Comparison of ENCODE assay signal across 12 cellular contexts in the genomic region with DNA sequence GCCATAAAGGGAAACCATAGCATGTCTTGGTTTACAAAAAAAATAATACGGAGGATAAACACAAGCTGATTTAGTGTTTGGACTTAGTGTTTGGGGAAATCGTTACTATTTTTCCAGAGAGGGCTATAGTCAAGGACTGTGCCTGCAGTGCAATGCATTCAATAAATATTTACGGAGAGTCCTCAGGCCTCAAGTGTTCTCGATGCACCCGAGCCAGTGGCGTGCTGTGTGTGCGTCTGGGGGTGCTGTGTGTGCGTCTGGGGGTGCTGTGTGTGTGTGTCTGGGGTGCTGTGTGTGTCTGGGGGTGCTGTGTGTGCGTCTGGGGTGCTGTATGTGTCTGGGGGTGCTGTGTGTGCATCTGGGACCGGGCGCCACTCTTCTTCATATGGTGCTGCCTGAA.
DNase-seq lines count a peak whose midpoint lies in the region; ATAC-seq, FAIRE-seq and TF ChIP-seq lines count a peak whose summit lies in the region.
"Had no signal": no experiment of that assay in that cellular context is flagged by ENCODE, and none has a peak within 500 bp of the region (broad histone marks: within the 10 kb centered on the region; RNA-seq: fewer than 3 reads in every experiment).

No MANE protein-coding gene starts in this region.

- TF ChIP-seq POLR2A in HepG2 (IDR thresholded peaks at IDR 0.05; ENCODE audit: insufficient read depth in 1 of 2, low read depth in 2 of 2, low read length in 2 of 2) (no peak), right lobe of liver (IDR thresholded peaks at IDR 0.05) (no peak)

- DNase-seq in HepG2 (ENCODE audit: low spot score) (no peak), right lobe of liver (no peak), hepatocyte (ENCODE audit: low spot score) (no peak), occipital lobe (lab: John Stamatoyannopoulos, UW) (no peak)
- DNase-seq in activated CD4-positive, alpha-beta T cell treated with anti-CD3 and anti-CD28 coated beads, Interleukin-2, amount 50 U/mL, for 1 hour = no peak
- DNase-seq: NCI-H2171 treated with DMSO at 0.1 percent for 48 hours had no signal

- no peak for TF ChIP-seq CTCF in HepG2 (CRISPR knock-in tag; IDR thresholded peaks at IDR 0.05)
- no peak for TF ChIP-seq CTCF in right lobe of liver (IDR thresholded peaks at IDR 0.05)
- TF ChIP-seq CTCF in OCI-LY3 (IDR thresholded peaks at IDR 0.05; ENCODE audit: low read depth, low read length) = no peak
- TF ChIP-seq CTCF in hepatocyte (IDR thresholded peaks at IDR 0.05; ENCODE audit: poor library complexity) = no peak

- intact Hi-C loops in HepG2 (cut with micrococcal nuclease; ENCODE audit: unreplicated experiment) = no loop called here
- intact Hi-C loops in right lobe of liver (cut with DNase I) = loop anchor here in 1 of 2 donors (10.0 kb wide), 2 partner anchors 68 to 358 kb away; no protein-coding TSS in a partner anchor

- H3K4me1 ChIP-seq in HepG2 (ENCODE audit: insufficient read depth, low read length) (peaks cover 29% of the 10 kb centered on the region), right lobe of liver (no peaks in the 10 kb centered on the region), OCI-LY3 (ENCODE audit: low read length) (peaks cover 62% of the 10 kb centered on the region), hepatocyte (ENCODE audit: insufficient read depth) (no peaks in the 10 kb centered on the region)

- POLR2A ChIA-PET in HepG2 (lab: Yijun Ruan, JAX) = interaction anchor here (0.6 to 0.9 kb wide), 3 partner anchors 10 to 363 kb away, joined by 3 to 4 read pairs (median 3); a partner anchor contains a TSS

- H3K79me2 ChIP-seq in HepG2 (ENCODE audit: insufficient read depth, low read length) = no peaks in the 10 kb centered on the region
- no peaks in the 10 kb centered on the region for H3K79me2 ChIP-seq in OCI-LY3 (ENCODE audit: low read length)
- no peaks in the 10 kb centered on the region for H3K79me2 ChIP-seq in hepatocyte

- peak overlapping the region; percentile 79 for H3K4me2 ChIP-seq in HepG2 (ENCODE audit: low read depth, low read length)
- H3K4me2 ChIP-seq in OCI-LY3 (ENCODE audit: low read length) = peak overlapping the region; percentile 89
- no peak overlapping the region for H3K4me2 ChIP-seq in hepatocyte

- no peak overlapping the region for H2AFZ ChIP-seq in HepG2 (ENCODE audit: low read length)
- H2AFZ ChIP-seq in OCI-LY3 (ENCODE audit: low read depth, low read length) = no peak overlapping the region
- H2AFZ ChIP-seq in hepatocyte = no peak overlapping the region

- BruUV-seq in HepG2 (replicated peaks; lab: Mats Ljungman, UMichigan) = no TSS peak

- H3K27ac ChIP-seq in HepG2 (ENCODE audit: extremely low read length, insufficient read depth, low read length) (no peak overlapping the region), right lobe of liver (no peak overlapping the region), OCI-LY3 (ENCODE audit: low read length) (peak overlapping the region; percentile 88), hepatocyte (peak overlapping the region; percentile 80)
- H3K27ac ChIP-seq: RWPE1 had no signal

- H3K4me3 ChIP-seq in HepG2 (replicated peaks in 1 of 3; ENCODE audit: insufficient read depth in 1 of 3, low read depth in 2 of 3, low read length in 3 of 3) (peak overlapping the region; percentile 22 to 61 (median 40)), right lobe of liver (no peak overlapping the region), OCI-LY3 (ENCODE audit: low read length) (peak overlapping the region; percentile 72), hepatocyte (no peak overlapping the region)

- no peak for FAIRE-seq in HepG2 (lab: Jason Lieb, UNC)
- FAIRE-seq: endothelial cell of umbilical vein, H54 had no signal

- 9% methylated on average over 6 of the region's 11 CpGs for WGBS in HepG2 (ENCODE audit: low lambda C conversion rate)
- WGBS in right lobe of liver (ENCODE audit: insufficient coverage, low coverage, low lambda C conversion rate, missing lambda C conversion rate) = 84% methylated on average over 6 of the region's 11 CpGs
- WGBS in hepatocyte (ENCODE audit: low lambda C conversion rate, missing lambda C conversion rate) = 80% methylated on average over 11 of the region's 11 CpGs

- H3K9me3 ChIP-seq in HepG2 (ENCODE audit: low read length) (no peaks in the 10 kb centered on the region), right lobe of liver (no peaks in the 10 kb centered on the region), OCI-LY3 (ENCODE audit: insufficient read depth, low read length) (no peaks in the 10 kb centered on the region), hepatocyte (ENCODE audit: low read depth) (no peaks in the 10 kb centered on the region)

- H3K36me3 ChIP-seq in HepG2 (replicated peaks in 1 of 2; ENCODE audit: control insufficient read depth in 1 of 2, insufficient read depth in 2 of 2, low read length in 2 of 2) = no peaks in the 10 kb centered on the region
- no peaks in the 10 kb centered on the region for H3K36me3 ChIP-seq in right lobe of liver
- no peaks in the 10 kb centered on the region for H3K36me3 ChIP-seq in OCI-LY3 (replicated peaks; ENCODE audit: low read depth, low read length)
- H3K36me3 ChIP-seq in hepatocyte (replicated peaks; ENCODE audit: insufficient read depth, low read depth) = no peaks in the 10 kb centered on the region

- H4K20me1 ChIP-seq in HepG2 (ENCODE audit: insufficient read depth, low read length) (no peaks in the 10 kb centered on the region), OCI-LY3 (ENCODE audit: insufficient read depth, low read length) (no peaks in the 10 kb centered on the region), hepatocyte (ENCODE audit: insufficient read depth, poor library complexity, severe bottlenecking) (no peaks in the 10 kb centered on the region)

- peak; percentile 56 for ATAC-seq in HepG2
- ATAC-seq in right lobe of liver = no peak
- no peak for ATAC-seq in HG03095 (IDR thresholded peaks at IDR 0.05; ENCODE audit: unreplicated experiment)
- no peak for ATAC-seq in GM21717 (IDR thresholded peaks at IDR 0.05; ENCODE audit: unreplicated experiment)

- H3K9ac ChIP-seq in HepG2 (ENCODE audit: insufficient read depth, low read depth, low read length) = no peak overlapping the region
- peak overlapping the region; percentile 38; the same call in 1 of the 2 replicates for H3K9ac ChIP-seq in OCI-LY3 (ENCODE audit: low read length)

- in situ Hi-C loops in HepG2 (cut with HindIII; ENCODE audit: extremely low pct_ligation_motif_present, low pct_unique_long_range_greater_than_20kb) = no loop called here

- no peak for TF ChIP-seq EP300 in HepG2 (IDR thresholded peaks at IDR 0.05; ENCODE audit: low read depth in 2 of 2, low read length in 2 of 2)
- TF ChIP-seq EP300 in HepG2 (CRISPR knock-in tag; IDR thresholded peaks at IDR 0.05; ENCODE audit: borderline replicate concordance) = no peak

- peaks cover 0 to 20% of the 10 kb centered on the region in 2 experiments; a peak in 3 of 5 replicates for H3K27me3 ChIP-seq in HepG2 (ENCODE audit: control insufficient read depth in 1 of 2, insufficient read depth in 2 of 2, low read length in 2 of 2)
- H3K27me3 ChIP-seq in right lobe of liver = no peaks in the 10 kb centered on the region
- H3K27me3 ChIP-seq in OCI-LY3 (ENCODE audit: low read depth, low read length) = no peaks in the 10 kb centered on the region
- H3K27me3 ChIP-seq in hepatocyte = no peaks in the 10 kb centered on the region

- CTCF ChIA-PET in HepG2 (lab: Yijun Ruan, JAX; ENCODE audit: low intra/inter-chr PET ratio, low total read pairs) = no interaction called here

- TF ChIP-seq RAD21 in HepG2 (CRISPR knock-in tag; IDR thresholded peaks at IDR 0.05) = no peak

- H3K9me2 ChIP-seq in hepatocyte (replicated peaks; ENCODE audit: insufficient read depth) = no peaks in the 10 kb centered on the region

TF ChIP-seq in HepG2, 621 proteins besides CTCF, POLR2A, EP300 and RAD21:
- no peak for TF ChIP-seq ZBTB42 (CRISPR knock-in tag; IDR thresholded peaks at IDR 0.05)
- TF ChIP-seq, protein P1, sequence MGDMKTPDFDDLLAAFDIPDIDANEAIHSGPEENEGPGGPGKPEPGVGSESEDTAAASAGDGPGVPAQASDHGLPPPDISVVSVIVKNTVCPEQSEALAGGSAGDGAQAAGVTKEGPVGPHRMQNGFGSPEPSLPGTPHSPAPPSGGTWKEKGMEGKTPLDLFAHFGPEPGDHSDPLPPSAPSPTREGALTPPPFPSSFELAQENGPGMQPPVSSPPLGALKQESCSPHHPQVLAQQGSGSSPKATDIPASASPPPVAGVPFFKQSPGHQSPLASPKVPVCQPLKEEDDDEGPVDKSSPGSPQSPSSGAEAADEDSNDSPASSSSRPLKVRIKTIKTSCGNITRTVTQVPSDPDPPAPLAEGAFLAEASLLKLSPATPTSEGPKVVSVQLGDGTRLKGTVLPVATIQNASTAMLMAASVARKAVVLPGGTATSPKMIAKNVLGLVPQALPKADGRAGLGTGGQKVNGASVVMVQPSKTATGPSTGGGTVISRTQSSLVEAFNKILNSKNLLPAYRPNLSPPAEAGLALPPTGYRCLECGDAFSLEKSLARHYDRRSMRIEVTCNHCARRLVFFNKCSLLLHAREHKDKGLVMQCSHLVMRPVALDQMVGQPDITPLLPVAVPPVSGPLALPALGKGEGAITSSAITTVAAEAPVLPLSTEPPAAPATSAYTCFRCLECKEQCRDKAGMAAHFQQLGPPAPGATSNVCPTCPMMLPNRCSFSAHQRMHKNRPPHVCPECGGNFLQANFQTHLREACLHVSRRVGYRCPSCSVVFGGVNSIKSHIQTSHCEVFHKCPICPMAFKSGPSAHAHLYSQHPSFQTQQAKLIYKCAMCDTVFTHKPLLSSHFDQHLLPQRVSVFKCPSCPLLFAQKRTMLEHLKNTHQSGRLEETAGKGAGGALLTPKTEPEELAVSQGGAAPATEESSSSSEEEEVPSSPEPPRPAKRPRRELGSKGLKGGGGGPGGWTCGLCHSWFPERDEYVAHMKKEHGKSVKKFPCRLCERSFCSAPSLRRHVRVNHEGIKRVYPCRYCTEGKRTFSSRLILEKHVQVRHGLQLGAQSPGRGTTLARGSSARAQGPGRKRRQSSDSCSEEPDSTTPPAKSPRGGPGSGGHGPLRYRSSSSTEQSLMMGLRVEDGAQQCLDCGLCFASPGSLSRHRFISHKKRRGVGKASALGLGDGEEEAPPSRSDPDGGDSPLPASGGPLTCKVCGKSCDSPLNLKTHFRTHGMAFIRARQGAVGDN (CRISPR knock-in tag; IDR thresholded peaks at IDR 0.05) = peak; percentile 25; the same call in 1 of the 2 replicates
- TF ChIP-seq NR2F1 (CRISPR knock-in tag; IDR thresholded peaks at IDR 0.05) = no peak
- TF ChIP-seq PRPF4 (IDR thresholded peaks at IDR 0.05; ENCODE audit: low read depth, low read length, poor library complexity, severe bottlenecking) = no peak

Comparison
In these comparisons a context has a peak if more than half of its experiments do, and no peak if none do; other contexts are left out.
1. H3K4me3 ChIP-seq: peak in HepG2 (3 of 3) and OCI-LY3 (single experiment); none in right lobe of liver (0 of 3) and hepatocyte (single experiment).
2. H3K27ac ChIP-seq: peak in OCI-LY3 (single experiment) and hepatocyte (single experiment); none in HepG2 (single experiment) and right lobe of liver (0 of 3).